In genomic region chr20:21456207-21456606, GRCh38 we compare ENCODE assay signal across 9 cellular contexts. TPM values are rescaled to one million over a fixed set of nuclear protein-coding genes. Genes with fewer than 3 reads are reported as not detected.
"Had no signal": no experiment of that assay in that cellular context is flagged by ENCODE, and none has a peak within 500 bp of the region (broad histone marks: within the 10 kb centered on the region; RNA-seq: fewer than 3 reads in every experiment).

No MANE protein-coding gene starts in this region.

- DNase-seq: IMR-90, KBM-7, KG1 had no signal

- H3K4me3 ChIP-seq: K562 had no signal

- H3K4me2 ChIP-seq: KMS-11 had no signal

- H3K27ac ChIP-seq: HL-60, KMS-11 had no signal

- FAIRE-seq: HTR-8/SVneo, K562 had no signal

- H3K9ac ChIP-seq: KMS-11 had no signal

- ATAC-seq: K562 had no signal

RNA-seq across cellular contexts. Expression of gene NKX2-2, which starts 57.7 kb away (rescaled TPM):
- total RNA-seq: HT-29, IMR-90, K562 had no signal
- polyA plus RNA-seq: IgD-negative memory B cell, IMR-90 had no signal

RNA-seq across cellular contexts. Expression of gene NKX2-4, which starts 58.9 kb away (rescaled TPM):
- total RNA-seq: HT-29, IMR-90, K562 had no signal
- polyA plus RNA-seq: IgD-negative memory B cell, IMR-90, K562 had no signal
